Comparison of ENCODE assay signal across 8 cellular contexts in the genomic region with DNA sequence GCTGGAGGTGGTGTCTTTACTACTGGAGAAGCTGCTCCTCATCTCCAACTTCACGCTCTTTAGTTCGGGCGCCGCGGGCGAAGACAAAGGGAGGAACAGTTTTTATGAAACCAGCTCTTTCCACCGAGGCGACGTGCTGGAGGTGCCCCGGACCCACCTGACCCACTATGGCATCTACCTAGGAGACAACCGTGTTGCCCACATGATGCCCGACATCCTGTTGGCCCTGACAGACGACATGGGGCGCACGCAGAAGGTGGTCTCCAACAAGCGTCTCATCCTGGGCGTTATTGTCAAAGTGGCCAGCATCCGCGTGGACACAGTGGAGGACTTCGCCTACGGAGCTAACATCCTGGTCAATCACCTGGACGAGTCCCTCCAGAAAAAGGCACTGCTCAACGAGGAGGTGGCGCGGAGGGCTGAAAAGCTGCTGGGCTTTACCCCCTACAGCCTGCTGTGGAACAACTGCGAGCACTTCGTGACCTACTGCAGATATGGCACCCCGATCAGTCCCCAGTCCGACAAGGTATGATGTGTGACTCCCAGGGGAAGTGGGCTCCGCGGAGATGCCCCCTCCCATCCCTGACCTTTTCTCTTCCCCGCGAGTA. TPM values are rescaled to one million over a fixed set of nuclear protein-coding genes. Genes with fewer than 3 reads are reported as not detected.
DNase-seq lines count a peak whose midpoint lies in the region; ATAC-seq and TF ChIP-seq lines count a peak whose summit lies in the region.

No MANE protein-coding gene starts in this region.

- DNase-seq in effector memory CD4-positive, alpha-beta T cell: no peak
- DNase-seq in NCI-H146 treated with DMSO at 0.1 percent for 48 hours (lab: John Stamatoyannopoulos, UW; ENCODE audit: unreplicated experiment) (no peak), NCI-H446 treated with DMSO at 0.1 percent for 48 hours (lab: John Stamatoyannopoulos, UW) (no peak), GOT3 (lab: John Stamatoyannopoulos, UW) (no peak)

- peaks cover 16% of the 10 kb centered on the region for H3K4me1 ChIP-seq in effector memory CD4-positive, alpha-beta T cell (ENCODE audit: control insufficient read depth, insufficient read depth, low read length, poor library complexity, severe bottlenecking)

- H3K4me1 Mint-ChIP-seq in IgD-negative memory B cell (peaks cover 0 to 9% (median 6%) of the 10 kb centered on the region in 3 donors), nephron (peaks cover 28% of the 10 kb centered on the region)

- H3K9me3 ChIP-seq in effector memory CD4-positive, alpha-beta T cell (ENCODE audit: control insufficient read depth, low read length): no peaks in the 10 kb centered on the region

- H3K36me3 Mint-ChIP-seq in IgD-negative memory B cell (no peaks in the 10 kb centered on the region), nephron (ENCODE audit: low read depth) (no peaks in the 10 kb centered on the region)

- ATAC-seq in HG03097 (IDR thresholded peaks at IDR 0.05; ENCODE audit: low FRiP score, unreplicated experiment): no peak

- H3K36me3 ChIP-seq in effector memory CD4-positive, alpha-beta T cell (ENCODE audit: control insufficient read depth, insufficient read depth, low read length): no peaks in the 10 kb centered on the region

- peak overlapping the region; percentile 36 for H3K27ac ChIP-seq in 22Rv1
- H3K27ac ChIP-seq in effector memory CD4-positive, alpha-beta T cell (ENCODE audit: insufficient read depth, low read length, poor library complexity, severe bottlenecking): no peak overlapping the region

- H3K4me3 Mint-ChIP-seq in IgD-negative memory B cell: peak overlapping the region; percentile 72 to 90 (median 82)
- H3K4me3 Mint-ChIP-seq in nephron: peak overlapping the region; percentile 87 to 94 (median 91)

- H3K9me3 Mint-ChIP-seq in IgD-negative memory B cell: peaks cover 0 to 2% (median 0%) of the 10 kb centered on the region in 3 donors
- H3K9me3 Mint-ChIP-seq in nephron: no peaks in the 10 kb centered on the region

- H3K27me3 ChIP-seq in effector memory CD4-positive, alpha-beta T cell (replicated peaks; ENCODE audit: control insufficient read depth, insufficient read depth, low read length, poor library complexity, severe bottlenecking): peaks cover 13% of the 10 kb centered on the region

- H3K27me3 Mint-ChIP-seq in IgD-negative memory B cell (peaks cover 45% of the 10 kb centered on the region), nephron (ENCODE audit: low read depth) (peaks cover 99% of the 10 kb centered on the region)

- peak overlapping the region; percentile 51 for H3K4me3 ChIP-seq in effector memory CD4-positive, alpha-beta T cell (ENCODE audit: insufficient read depth, low read depth, low read length, poor library complexity, severe bottlenecking)

- peak; percentile 8 for TF ChIP-seq CTCF in 22Rv1 (IDR thresholded peaks at IDR 0.05)
- no peak for TF ChIP-seq CTCF in nephron (IDR thresholded peaks at IDR 0.05; ENCODE audit: unreplicated experiment in 3 of 3)

- no peak overlapping the region for H3K27ac Mint-ChIP-seq in IgD-negative memory B cell
- H3K27ac Mint-ChIP-seq in nephron: no peak overlapping the region

RNA-seq across cellular contexts. Expression of a gene that starts 0.6 kb away (rescaled TPM):
- polyA plus RNA-seq in IgD-negative memory B cell: not detected

RNA-seq across cellular contexts. Expression of a gene that starts 36.6 kb away (rescaled TPM):
- polyA plus RNA-seq in IgD-negative memory B cell: not detected
